ENCODE assay signal across 10 cellular contexts in genomic region chr7:69782917-69783684, GRCh38.
DNase-seq lines count a peak whose midpoint lies in the region; ATAC-seq and TF ChIP-seq lines count a peak whose summit lies in the region.
"Had no signal": no experiment of that assay in that cellular context is flagged by ENCODE, and none has a peak within 500 bp of the region (broad histone marks: within the 10 kb centered on the region; RNA-seq: fewer than 3 reads in every experiment).

No MANE protein-coding gene starts in this region.

- H3K27ac ChIP-seq in tibial nerve = peak overlapping the region in 2 of 4 donors; percentile 57 to 61

- no peaks in the 10 kb centered on the region for H3K27me3 ChIP-seq in tibial nerve

- peaks cover 0 to 51% (median 21%) of the 10 kb centered on the region in 4 donors for H3K4me1 ChIP-seq in tibial nerve

- 36 to 42% methylated on average over 7 of the region's 7 CpGs for WGBS in tibial nerve, 2 donors

- TF ChIP-seq POLR2A in tibial nerve (IDR thresholded peaks at IDR 0.05) = no peak

- no peaks in the 10 kb centered on the region for H3K9me3 ChIP-seq in tibial nerve

- DNase-seq in NCI-H2081 (lab: John Stamatoyannopoulos, UW) (peak; percentile 12 to 53), NCI-H2081 treated with DMSO at 0.1 percent for 48 hours (lab: John Stamatoyannopoulos, UW) (no peak), cerebellar cortex (ENCODE audit: low spot score) (peak; percentile 80), inferior parietal cortex (ENCODE audit: extremely low spot score) (peak; percentile 50), tibial nerve (ENCODE audit: low spot score in 2 of 2) (peak; percentile 34 to 68), dermis blood vessel endothelial cell (no peak)
- DNase-seq: IMR-90, T-helper 2 cell had no signal

- TF ChIP-seq CTCF in tibial nerve (IDR thresholded peaks at IDR 0.05) = no peak

- ATAC-seq in HG02981 (IDR thresholded peaks at IDR 0.05; ENCODE audit: unreplicated experiment) (no peak), GM18907 (IDR thresholded peaks at IDR 0.05; ENCODE audit: unreplicated experiment) (no peak)

- no peak overlapping the region for H3K4me3 ChIP-seq in tibial nerve

- TF ChIP-seq EP300 in tibial nerve (IDR thresholded peaks at IDR 0.05) = no peak

- no peaks in the 10 kb centered on the region for H3K36me3 ChIP-seq in tibial nerve

Comparison
In these comparisons a context has a peak if more than half of its experiments do, and no peak if none do; other contexts are left out.
1. DNase-seq: peak in NCI-H2081 (2 of 2), cerebellar cortex (single experiment), inferior parietal cortex (single experiment) and tibial nerve (2 of 2); none in NCI-H2081 treated with DMSO at 0.1 percent for 48 hours (single experiment) and dermis blood vessel endothelial cell (single experiment).